ENCODE assay signal across 2 cellular contexts in genomic region chr12:102567031-102567985, GRCh38.
TF ChIP-seq lines count a peak whose summit lies in the region.

No MANE protein-coding gene starts in this region.

TF ChIP-seq in IMR-90, 13 proteins besides CTCF, POLR2A, EP300 and RAD21:
- TF ChIP-seq SMC3 (IDR thresholded peaks at IDR 0.05; ENCODE audit: low read depth, low read length) (no peak), ELK1 (IDR thresholded peaks at IDR 0.05; ENCODE audit: borderline replicate concordance, low read depth, low read length) (no peak)

TF ChIP-seq in HEK293T, 16 proteins besides CTCF, POLR2A, EP300 and RAD21:
- no peak for TF ChIP-seq BHLHE40 (IDR thresholded peaks at IDR 0.05; ENCODE audit: borderline replicate concordance)
- no peak for TF ChIP-seq FOXA1 (IDR thresholded peaks at IDR 0.05)
- no peak for TF ChIP-seq FOXM1 (IDR thresholded peaks at IDR 0.05; ENCODE audit: borderline replicate concordance)
- no peak for TF ChIP-seq FOXK2 (IDR thresholded peaks at IDR 0.05)
- TF ChIP-seq LEF1 (IDR thresholded peaks at IDR 0.05; ENCODE audit: borderline replicate concordance): no peak
- TF ChIP-seq L3MBTL2 (conservative IDR thresholded peaks at IDR 0.05): no peak
- TF ChIP-seq HDGF (IDR thresholded peaks at IDR 0.05; ENCODE audit: borderline replicate concordance): no peak
